Comparison of ENCODE assay signal across 14 cellular contexts in genomic region chr14:69284170-69284569, GRCh38. TPM values are rescaled to one million over a fixed set of nuclear protein-coding genes. Genes with fewer than 3 reads are reported as not detected.
A peak's percentile ranks its signal among the peaks of the same experiment; 100 is the strongest.
DNase-seq lines count a peak whose midpoint lies in the region; ATAC-seq and TF ChIP-seq lines count a peak whose summit lies in the region.
"Had no signal": no experiment of that assay in that cellular context is flagged by ENCODE, and none has a peak within 500 bp of the region (broad histone marks: within the 10 kb centered on the region; RNA-seq: fewer than 3 reads in every experiment).

No MANE protein-coding gene starts in this region.

- H3K4me1 ChIP-seq in right atrium auricular region, result peaks cover 0 to 27% of the 10 kb centered on the region in 2 donors

- H3K27me3 ChIP-seq in right atrium auricular region, result no peaks in the 10 kb centered on the region

- ATAC-seq in Right ventricle myocardium inferior (peak; percentile 32), left cardiac atrium (no peak), GM19467 (IDR thresholded peaks at IDR 0.05; ENCODE audit: unreplicated experiment) (no peak)
- ATAC-seq: CD8-positive, alpha-beta T cell; HCT116 had no signal

- H3K27ac ChIP-seq in right atrium auricular region, result no peak overlapping the region
- H3K27ac ChIP-seq: GM23248 had no signal

- H3K9me3 ChIP-seq in right atrium auricular region, result no peaks in the 10 kb centered on the region

- no peaks in the 10 kb centered on the region for H3K36me3 ChIP-seq in right atrium auricular region

- H3K4me3 ChIP-seq in right atrium auricular region, result no peak overlapping the region
- H3K4me3 ChIP-seq: GM23248 had no signal

- no peak for TF ChIP-seq CTCF in right atrium auricular region (IDR thresholded peaks at IDR 0.05)

- DNase-seq in Right ventricle myocardium inferior (ENCODE audit: missing footprints) (no peak), left cardiac atrium (no peak), cardiac septum (ENCODE audit: low spot score) (peak; percentile 65), right atrium auricular region (ENCODE audit: low spot score) (peak; percentile 32), Ammon's horn (ENCODE audit: low spot score) (no peak), DMS153 treated with DMSO at 0.1 percent for 48 hours (lab: John Stamatoyannopoulos, UW; ENCODE audit: unreplicated experiment) (no peak)
- DNase-seq: CD8-positive, alpha-beta T cell; COR-L47; DMS153; DND-41; GF-D8; GM23248 had no signal

- intact Hi-C loops in Right ventricle myocardium inferior (cut with DNase I) (no loop called here), left cardiac atrium (cut with DNase I) (no loop called here), cardiac septum (cut with DNase I) (no loop called here)

RNA-seq across cellular contexts. Expression of gene GALNT16, which starts 24.2 kb away (rescaled TPM):
- total RNA-seq in Right ventricle myocardium inferior (94.9 TPM), left cardiac atrium (10 to 100 TPM; 28.8 to 50.0 TPM), cardiac septum (25.8 TPM), right atrium auricular region (10 to 100 TPM; 17.9 to 56.8 TPM)

Comparison
In these comparisons a context has a peak if more than half of its experiments do, and no peak if none do; other contexts are left out.
1. DNase-seq: peak in cardiac septum (single experiment) and right atrium auricular region (single experiment); none in Right ventricle myocardium inferior (single experiment), left cardiac atrium (single experiment), Ammon's horn (single experiment) and DMS153 treated with DMSO at 0.1 percent for 48 hours (single experiment).